ENCODE assay signal across 12 cellular contexts in genomic region chr5:172749881-172750608, GRCh38. TPM values are rescaled to one million over a fixed set of nuclear protein-coding genes. Genes with fewer than 3 reads are reported as not detected.
DNase-seq lines count a peak whose midpoint lies in the region; ATAC-seq and TF ChIP-seq lines count a peak whose summit lies in the region.
"Had no signal": no experiment of that assay in that cellular context is flagged by ENCODE, and none has a peak within 500 bp of the region (broad histone marks: within the 10 kb centered on the region; RNA-seq: fewer than 3 reads in every experiment).

No MANE protein-coding gene starts in this region.

- no peak overlapping the region for H3K4me2 ChIP-seq in mammary epithelial cell (ENCODE audit: insufficient read depth, low read depth, low read length)

- H3K36me3 ChIP-seq in mammary epithelial cell (ENCODE audit: insufficient read depth, low read length): no peaks in the 10 kb centered on the region

- no peaks in the 10 kb centered on the region for H3K4me1 ChIP-seq in mammary epithelial cell (ENCODE audit: insufficient read depth, low read length)

- DNase-seq in AG08395 (ENCODE audit: low spot score) (peak; percentile 49), mammary epithelial cell (no peak), left ventricle myocardium superior (peak; percentile 71), osteocyte (ENCODE audit: extremely low spot score, unreplicated experiment) (no peak), NCI-H2227 treated with DMSO at 0.1 percent for 48 hours (lab: John Stamatoyannopoulos, UW) (no peak), NCI-H2029 (lab: John Stamatoyannopoulos, UW) (no peak), ureter (ENCODE audit: low spot score) (no peak)
- DNase-seq: DND-41, mesendoderm, NCI-H1048, NCI-H748 treated with DMSO at 0.1 percent for 48 hours had no signal

- H2AFZ ChIP-seq in mammary epithelial cell (ENCODE audit: low read depth, low read length): peak overlapping the region; percentile 29

- H3K9me3 Mint-ChIP-seq in osteocyte (ENCODE audit: unreplicated experiment): peaks cover 8% of the 10 kb centered on the region

- no peak overlapping the region for H3K27ac ChIP-seq in mammary epithelial cell (ENCODE audit: insufficient read depth, low read depth, low read length)

- TF ChIP-seq CTCF in mammary epithelial cell (conservative IDR thresholded peaks at IDR 0.05 in 1 of 2, IDR thresholded peaks at IDR 0.05 in 1 of 2; ENCODE audit: extremely low read depth in 1 of 2, insufficient read depth in 1 of 2, low read depth in 1 of 2, low read length in 2 of 2) (no peak), osteocyte (IDR thresholded peaks at IDR 0.05) (no peak)

- H3K27me3 ChIP-seq in mammary epithelial cell (ENCODE audit: insufficient read depth, low read length): no peaks in the 10 kb centered on the region

- peaks cover 12% of the 10 kb centered on the region for H3K4me1 Mint-ChIP-seq in osteocyte (ENCODE audit: unreplicated experiment)

- H3K36me3 Mint-ChIP-seq in osteocyte (ENCODE audit: unreplicated experiment): no peaks in the 10 kb centered on the region

- peak overlapping the region; percentile 16 for H3K27ac Mint-ChIP-seq in osteocyte (ENCODE audit: unreplicated experiment)

- BruUV-seq in mammary epithelial cell (replicated peaks; lab: Mats Ljungman, UMichigan): no TSS peak

- no peak overlapping the region for H3K4me3 ChIP-seq in mammary epithelial cell (replicated peaks in 1 of 3; ENCODE audit: insufficient read depth in 1 of 3, low read depth in 2 of 3, low read length in 3 of 3)

- WGBS in mammary epithelial cell (ENCODE audit: low coverage, missing lambda C conversion rate): 35% methylated on average over 14 of the region's 19 CpGs

- in situ Hi-C loops in mammary epithelial cell (cut with MboI; ENCODE audit: low sequenced_read_pairs in 2 of 2): no loop called here

- no peaks in the 10 kb centered on the region for H3K9me3 ChIP-seq in mammary epithelial cell (replicated peaks; ENCODE audit: insufficient read depth, low read length)

- CTCF ChIA-PET in mammary epithelial cell (lab: Charles Lee; ENCODE audit: low non-redundant PET): no interaction called here

- ATAC-seq in left ventricle myocardium superior (peak; percentile 56), GM21360 (IDR thresholded peaks at IDR 0.05; ENCODE audit: unreplicated experiment) (no peak)

- no peaks in the 10 kb centered on the region for H4K20me1 ChIP-seq in mammary epithelial cell (ENCODE audit: insufficient read depth, low read length)

- H3K27me3 Mint-ChIP-seq in osteocyte (ENCODE audit: unreplicated experiment): no peaks in the 10 kb centered on the region

- intact Hi-C loops in mammary epithelial cell (cut with micrococcal nuclease): no loop called here
- intact Hi-C loops in left ventricle myocardium superior (cut with micrococcal nuclease): no loop called here

- H3K79me2 ChIP-seq in mammary epithelial cell (ENCODE audit: insufficient read depth, low read length): no peaks in the 10 kb centered on the region

- dilution Hi-C loops in mammary epithelial cell (cut with HindIII; ENCODE audit: low sequenced_read_pairs): no loop called here

- no peak overlapping the region for H3K4me3 Mint-ChIP-seq in osteocyte (ENCODE audit: unreplicated experiment)

- H3K9ac ChIP-seq in mammary epithelial cell (ENCODE audit: insufficient read depth, low read length): no peak overlapping the region

RNA-seq across cellular contexts. Expression of gene DUSP1, which starts 20.9 kb away (rescaled TPM):
- 10 to 100 TPM; 20.7 to 28.8 TPM for total RNA-seq in mammary epithelial cell
- polyA plus RNA-seq in mammary epithelial cell: 19.1 TPM
- polyA minus RNA-seq in mammary epithelial cell: 22.7 TPM
- 98.9 TPM for total RNA-seq in left ventricle myocardium superior
- total RNA-seq in osteocyte: 201 and 250 TPM in 2 replicates
- total RNA-seq in ureter: 84.2 TPM

Comparison
In these comparisons a context has a peak if more than half of its experiments do, and no peak if none do; other contexts are left out.
1. DNase-seq: peak in AG08395 (single experiment) and left ventricle myocardium superior (single experiment); none in mammary epithelial cell (single experiment), osteocyte (single experiment), NCI-H2227 treated with DMSO at 0.1 percent for 48 hours (single experiment), NCI-H2029 (single experiment) and ureter (single experiment).